Comparison of ENCODE assay signal across 7 cellular contexts in genomic region chr19:37226248-37226647, GRCh38.
"Had no signal": no experiment of that assay in that cellular context is flagged by ENCODE, and none has a peak within 500 bp of the region (broad histone marks: within the 10 kb centered on the region; RNA-seq: fewer than 3 reads in every experiment).

No MANE protein-coding gene starts in this region.

- H3K9me3 ChIP-seq: HAP-1 had no signal

- H3K27me3 Mint-ChIP-seq: IgD-negative memory B cell had no signal

- H3K4me3 Mint-ChIP-seq: IgD-negative memory B cell had no signal

- H3K4me1 ChIP-seq: HAP-1 had no signal

- H3K4me3 ChIP-seq: GM23248, HAP-1 had no signal

- DNase-seq: GM23248, GOT3, H7, KBM-7 had no signal

- H3K27ac ChIP-seq: GM23248 had no signal

- H3K9ac ChIP-seq: GM23248 had no signal

- H3K27ac Mint-ChIP-seq: IgD-negative memory B cell had no signal

- ATAC-seq: HCT116 had no signal
